Comparison of ENCODE assay signal across 27 cellular contexts in the genomic region with DNA sequence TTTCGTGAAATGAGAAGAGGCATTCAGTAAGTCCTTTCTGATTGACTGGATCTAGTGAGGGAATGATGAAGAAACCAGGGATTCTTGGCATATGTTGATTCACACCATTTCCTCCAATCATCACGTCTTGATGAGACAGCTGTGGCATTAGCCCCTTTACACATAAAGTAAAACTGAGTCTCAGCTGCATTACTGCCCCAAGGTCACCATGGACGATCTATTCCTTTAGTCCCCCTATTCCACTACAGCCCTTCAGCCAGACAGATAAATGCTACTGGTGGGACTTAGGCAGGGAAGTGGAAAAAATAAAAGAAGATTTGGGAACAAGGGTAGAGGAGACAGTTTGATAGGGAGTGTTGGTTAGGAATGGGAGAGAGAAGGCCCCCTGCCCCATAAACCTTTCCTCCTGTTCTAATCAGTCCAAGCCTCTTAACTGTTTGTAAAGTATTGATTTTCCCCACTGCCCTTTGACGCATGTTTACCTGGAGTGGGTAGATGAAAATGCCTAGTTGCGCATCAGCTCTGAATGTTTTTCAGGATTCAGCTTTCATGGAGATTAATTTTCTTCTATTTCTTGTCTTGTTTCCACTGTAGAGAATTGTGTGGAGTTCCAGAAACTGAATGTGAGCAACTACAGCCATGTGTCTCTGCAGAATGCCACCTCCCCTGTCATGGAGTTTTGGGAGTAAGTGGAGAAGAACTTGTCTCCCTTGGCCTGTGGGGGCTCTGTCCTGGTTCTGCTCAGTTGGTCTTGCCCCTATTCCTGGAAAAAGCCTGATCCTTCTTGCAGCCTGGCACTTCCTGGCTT. TPM values are rescaled to one million over a fixed set of nuclear protein-coding genes. Genes with fewer than 3 reads are reported as not detected.
DNase-seq lines count a peak whose midpoint lies in the region; ATAC-seq and TF ChIP-seq lines count a peak whose summit lies in the region.
"Had no signal": no experiment of that assay in that cellular context is flagged by ENCODE, and none has a peak within 500 bp of the region (broad histone marks: within the 10 kb centered on the region; RNA-seq: fewer than 3 reads in every experiment).

No MANE protein-coding gene starts in this region.

- H2BK5ac ChIP-seq in H9 (ENCODE audit: insufficient read length, low read length) = no peak overlapping the region

- no peak overlapping the region for H4K91ac ChIP-seq in H9 (ENCODE audit: insufficient read length, low read depth, low read length)

- H3K36me3 ChIP-seq in neural cell (ENCODE audit: insufficient read depth, low read length) = no peaks in the 10 kb centered on the region
- H3K36me3 ChIP-seq: BE2C, BLaER1 had no signal

- TF ChIP-seq CTCF in H9 (conservative IDR thresholded peaks at IDR 0.05) (no peak), neural cell (IDR thresholded peaks at IDR 0.05; ENCODE audit: poor library complexity, severe bottlenecking) (peak; percentile 12)

- H2BK20ac ChIP-seq in H9 (ENCODE audit: low read depth, low read length, poor library complexity, severe bottlenecking) = no peak overlapping the region

- H3K27me3 ChIP-seq in H9 (ENCODE audit: insufficient read depth, low read length) = no peaks in the 10 kb centered on the region; the same call in 1 of the 2 replicates
- H3K27me3 ChIP-seq in neural cell (ENCODE audit: insufficient read depth, low read depth, low read length) = no peaks in the 10 kb centered on the region
- H3K27me3 ChIP-seq: BE2C, BLaER1 had no signal

- H3K14ac ChIP-seq in H9 (ENCODE audit: insufficient read depth, low read length) = no peak overlapping the region

- WGBS in H9 (ENCODE audit: extremely low coverage, insufficient read length, low lambda C conversion rate) = no CpG with 5 or more reads among the region's 5 CpGs

- H3K4me1 ChIP-seq in H9 (ENCODE audit: insufficient read depth, low read length) = no peaks in the 10 kb centered on the region
- H3K4me1 ChIP-seq: BE2C, BLaER1 had no signal

- no peaks in the 10 kb centered on the region for H3K79me1 ChIP-seq in H9 (ENCODE audit: insufficient read depth, low read depth, low read length, poor library complexity, severe bottlenecking)

- no peak overlapping the region for H2AFZ ChIP-seq in H9 (ENCODE audit: low read length)
- H2AFZ ChIP-seq in neural cell (ENCODE audit: low read depth, low read length) = no peak overlapping the region

- H2BK120ac ChIP-seq in H9 (ENCODE audit: low read depth, low read length, poor library complexity, severe bottlenecking) = no peak overlapping the region

- H3K4me1 Mint-ChIP-seq in H9 = no peaks in the 10 kb centered on the region
- H3K4me1 Mint-ChIP-seq: CD14-positive monocyte; CD4-positive, alpha-beta memory T cell; CD4-positive, CD25-positive, alpha-beta regulatory T cell; CD8-positive, alpha-beta memory T cell had no signal

- no peak overlapping the region for H3K56ac ChIP-seq in H9 (ENCODE audit: insufficient read length, low read depth, low read length)

- no peak overlapping the region for H3K4me2 ChIP-seq in H9 (ENCODE audit: insufficient read depth, insufficient read length, low read length)
- H3K4me2 ChIP-seq in neural cell (ENCODE audit: low read length) = no peak overlapping the region
- H3K4me2 ChIP-seq: BLaER1 had no signal

- no peak overlapping the region for H3K4ac ChIP-seq in H9 (ENCODE audit: low read depth, low read length)

- H3K4me3 Mint-ChIP-seq in H9 = no peak overlapping the region
- H3K4me3 Mint-ChIP-seq: CD14-positive monocyte; CD4-positive, alpha-beta memory T cell; CD4-positive, CD25-positive, alpha-beta regulatory T cell; CD8-positive, alpha-beta memory T cell had no signal

- H4K20me1 ChIP-seq in H9 (ENCODE audit: control insufficient read depth, insufficient read depth, insufficient read length) (no peaks in the 10 kb centered on the region), neural cell (ENCODE audit: insufficient read depth) (no peaks in the 10 kb centered on the region)
- H4K20me1 ChIP-seq: BLaER1 had no signal

- no peak overlapping the region for H3K27ac ChIP-seq in H9 (ENCODE audit: insufficient read length, low read depth, low read length)
- peak overlapping the region; percentile 70 for H3K27ac ChIP-seq in neural cell (ENCODE audit: low read length)
- H3K27ac ChIP-seq: BLaER1 had no signal

- no peak for ATAC-seq in GM19328 (IDR thresholded peaks at IDR 0.05; ENCODE audit: unreplicated experiment)

- H3K23ac ChIP-seq in H9 (ENCODE audit: insufficient read length, low read depth, low read length) = no peak overlapping the region

- H2BK15ac ChIP-seq in H9 (ENCODE audit: low read depth, low read length) = no peak overlapping the region

- no peak overlapping the region for H2BK12ac ChIP-seq in H9 (ENCODE audit: insufficient read length, low read depth, low read length)

- no peak overlapping the region for H3T11ph ChIP-seq in H9 (ENCODE audit: low read length)

- no peaks in the 10 kb centered on the region for H3K9me3 Mint-ChIP-seq in H9
- H3K9me3 Mint-ChIP-seq: CD8-positive, alpha-beta memory T cell had no signal

- H3K23me2 ChIP-seq in H9 (ENCODE audit: insufficient read length, low read depth, low read length, poor library complexity, severe bottlenecking) = no peaks in the 10 kb centered on the region

- no peak overlapping the region for H3K18ac ChIP-seq in H9 (ENCODE audit: insufficient read length, low read depth, low read length)

- H3K36me3 Mint-ChIP-seq in H9 (ENCODE audit: insufficient read depth in 1 of 3, low read depth in 3 of 3) = peaks cover 0 to 5% (median 0%) of the 10 kb centered on the region in 3 experiments; a peak in 1 of 7 replicates
- H3K36me3 Mint-ChIP-seq: CD14-positive monocyte; CD4-positive, alpha-beta memory T cell; CD4-positive, CD25-positive, alpha-beta regulatory T cell; CD8-positive, alpha-beta memory T cell had no signal

- DNase-seq in H9 (peak; percentile 5), HuH-7 (ENCODE audit: low spot score) (peak; percentile 66), islet precursor cell (peak; percentile 30), RPMI8226 (no peak), iPS-NIHi11 (ENCODE audit: low spot score) (no peak)
- DNase-seq: 8988T; ACHN; BE2C; C1 segment of cervical spinal cord; CD4-positive, alpha-beta memory T cell; CD4-positive, CD25-positive, alpha-beta regulatory T cell; CD8-positive, alpha-beta memory T cell; COR-L47; DMS 273 treated with DMSO at 0.1 percent for 48 hours; DMS153; DMS53; DMS79; DND-41; EL; GDM1 had no signal

- no peak overlapping the region for H2AK5ac ChIP-seq in H9 (ENCODE audit: insufficient read length, low read length)

- no peak overlapping the region for H4K8ac ChIP-seq in H9 (replicated peaks; ENCODE audit: insufficient read length, low read depth, low read length)

- H3F3A ChIP-seq in neural cell (ENCODE audit: insufficient read depth, low read length, poor library complexity, severe bottlenecking) = peaks cover 4% of the 10 kb centered on the region

- H3K27ac Mint-ChIP-seq in H9 = peak overlapping the region in 1 of 3 experiments; percentile 7; a peak in 1 of 7 replicates
- H3K27ac Mint-ChIP-seq: CD14-positive monocyte; CD4-positive, CD25-positive, alpha-beta regulatory T cell; CD8-positive, alpha-beta memory T cell had no signal

- peak overlapping the region; percentile 24 for H3K4me3 ChIP-seq in neural cell (ENCODE audit: low read length)
- H3K4me3 ChIP-seq: BLaER1 had no signal

- H4K5ac ChIP-seq in H9 (ENCODE audit: insufficient read length, low read depth, low read length) = no peak overlapping the region

- H3K79me2 ChIP-seq in H9 (ENCODE audit: insufficient read depth, low read length) (no peaks in the 10 kb centered on the region), neural cell (replicated peaks; ENCODE audit: insufficient read depth, low read length) (no peaks in the 10 kb centered on the region)

- H3K9ac ChIP-seq in H9 (ENCODE audit: extremely low read depth, insufficient read length, low read length) (no peak overlapping the region), neural cell (ENCODE audit: low read length) (peak overlapping the region; percentile 11)
- H3K9ac ChIP-seq: BLaER1 had no signal

- H3K27me3 Mint-ChIP-seq in H9 (ENCODE audit: low read depth) = peaks cover 24% of the 10 kb centered on the region

- H3K9me3 ChIP-seq in H9 (ENCODE audit: control insufficient read depth, low read depth, low read length) (no peaks in the 10 kb centered on the region), neural cell (ENCODE audit: low read length) (no peaks in the 10 kb centered on the region)
- H3K9me3 ChIP-seq: BE2C, BLaER1 had no signal

- no peaks in the 10 kb centered on the region for H3K9me2 ChIP-seq in neural cell (ENCODE audit: insufficient read depth, low read length)

- no peak for TF ChIP-seq RAD21 in neural cell (conservative IDR thresholded peaks at IDR 0.05)

- no peak for TF ChIP-seq EP300 in neural cell (conservative IDR thresholded peaks at IDR 0.05; ENCODE audit: poor library complexity, severe bottlenecking)

TF ChIP-seq in neural cell, 6 proteins besides CTCF, POLR2A, EP300 and RAD21 (continues in another document):
- TF ChIP-seq EZH2 (IDR thresholded peaks at IDR 0.05; ENCODE audit: borderline replicate concordance, insufficient read depth, low read length, poor library complexity, severe bottlenecking) (no peak), SMC3 (conservative IDR thresholded peaks at IDR 0.05; ENCODE audit: poor library complexity) (peak; percentile 18), TAF1 (IDR thresholded peaks at IDR 0.05; ENCODE audit: low read depth) (no peak)
- TF ChIP-seq, protein P1, sequence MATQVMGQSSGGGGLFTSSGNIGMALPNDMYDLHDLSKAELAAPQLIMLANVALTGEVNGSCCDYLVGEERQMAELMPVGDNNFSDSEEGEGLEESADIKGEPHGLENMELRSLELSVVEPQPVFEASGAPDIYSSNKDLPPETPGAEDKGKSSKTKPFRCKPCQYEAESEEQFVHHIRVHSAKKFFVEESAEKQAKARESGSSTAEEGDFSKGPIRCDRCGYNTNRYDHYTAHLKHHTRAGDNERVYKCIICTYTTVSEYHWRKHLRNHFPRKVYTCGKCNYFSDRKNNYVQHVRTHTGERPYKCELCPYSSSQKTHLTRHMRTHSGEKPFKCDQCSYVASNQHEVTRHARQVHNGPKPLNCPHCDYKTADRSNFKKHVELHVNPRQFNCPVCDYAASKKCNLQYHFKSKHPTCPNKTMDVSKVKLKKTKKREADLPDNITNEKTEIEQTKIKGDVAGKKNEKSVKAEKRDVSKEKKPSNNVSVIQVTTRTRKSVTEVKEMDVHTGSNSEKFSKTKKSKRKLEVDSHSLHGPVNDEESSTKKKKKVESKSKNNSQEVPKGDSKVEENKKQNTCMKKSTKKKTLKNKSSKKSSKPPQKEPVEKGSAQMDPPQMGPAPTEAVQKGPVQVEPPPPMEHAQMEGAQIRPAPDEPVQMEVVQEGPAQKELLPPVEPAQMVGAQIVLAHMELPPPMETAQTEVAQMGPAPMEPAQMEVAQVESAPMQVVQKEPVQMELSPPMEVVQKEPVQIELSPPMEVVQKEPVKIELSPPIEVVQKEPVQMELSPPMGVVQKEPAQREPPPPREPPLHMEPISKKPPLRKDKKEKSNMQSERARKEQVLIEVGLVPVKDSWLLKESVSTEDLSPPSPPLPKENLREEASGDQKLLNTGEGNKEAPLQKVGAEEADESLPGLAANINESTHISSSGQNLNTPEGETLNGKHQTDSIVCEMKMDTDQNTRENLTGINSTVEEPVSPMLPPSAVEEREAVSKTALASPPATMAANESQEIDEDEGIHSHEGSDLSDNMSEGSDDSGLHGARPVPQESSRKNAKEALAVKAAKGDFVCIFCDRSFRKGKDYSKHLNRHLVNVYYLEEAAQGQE (IDR thresholded peaks at IDR 0.05; ENCODE audit: borderline replicate concordance) = no peak

RNA-seq across cellular contexts. Expression of a gene that starts 6.9 kb away (rescaled TPM):
- total RNA-seq in H9 (2021) = 1.5 and 1.9 TPM in 2 replicates
- 2.8 and 4.2 TPM in 2 replicates for polyA plus RNA-seq in neural cell
- polyA minus RNA-seq in neural cell = 5.0 and 5.8 TPM in 2 replicates
- total RNA-seq: A673; CD4-positive, alpha-beta memory T cell; CD4-positive, CD25-positive, alpha-beta regulatory T cell; CD8-positive, alpha-beta memory T cell; G401 had no signal
- polyA plus RNA-seq: AG04450; CD14-positive monocyte; CD4-positive, alpha-beta memory T cell; CD4-positive, CD25-positive, alpha-beta regulatory T cell; CD8-positive, alpha-beta memory T cell had no signal

Comparison
In these comparisons a context has a peak if more than half of its experiments do, and no peak if none do; other contexts are left out.
1. DNase-seq: peak in H9 (single experiment), HuH-7 (single experiment) and islet precursor cell (single experiment); none in RPMI8226 (single experiment) and iPS-NIHi11 (single experiment).